ENCODE assay signal across 2 cellular contexts in the genomic region with DNA sequence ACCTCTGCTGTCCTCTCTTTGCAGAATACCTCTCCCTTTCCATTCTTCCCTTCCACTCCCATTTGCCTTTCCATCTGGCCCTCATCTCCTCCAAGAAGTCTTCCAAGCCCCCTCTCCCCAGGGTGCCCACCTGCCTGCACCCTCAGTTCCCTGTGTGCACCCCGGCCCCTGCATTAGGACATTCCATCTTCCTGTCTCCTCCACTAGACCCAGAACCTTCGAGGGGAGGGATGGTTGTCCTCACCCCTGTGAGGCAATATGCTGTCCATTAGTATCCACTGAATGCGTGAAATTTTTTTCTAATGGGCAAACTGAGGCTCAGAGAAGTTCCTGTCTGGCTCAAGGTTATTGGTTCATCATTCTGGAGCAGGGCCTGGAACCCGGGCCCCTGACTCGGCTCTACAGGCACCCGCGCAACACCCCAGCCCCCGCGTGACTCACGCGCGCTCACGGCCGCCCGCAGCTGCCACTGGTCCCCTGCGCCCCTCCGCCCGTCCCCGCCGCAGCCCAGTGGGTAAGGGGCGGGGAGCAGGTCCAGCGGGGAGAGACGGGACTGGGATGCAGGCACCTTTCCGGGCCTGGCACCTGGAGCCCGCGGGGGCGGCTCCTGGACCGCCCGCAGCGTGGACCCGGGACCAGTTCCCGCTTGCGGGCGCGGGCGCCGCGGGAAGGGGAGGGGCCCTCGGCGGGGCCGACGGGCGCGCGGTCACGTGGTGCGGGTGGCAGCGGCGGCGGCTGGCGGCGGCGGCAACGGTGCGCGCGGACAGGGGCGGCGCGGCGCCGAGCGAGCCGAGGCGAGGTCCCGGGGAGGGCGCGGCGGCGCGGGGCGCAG.
TF ChIP-seq lines count a peak whose summit lies in the region.

No MANE protein-coding gene starts in this region.

TF ChIP-seq in HCT116, 20 proteins besides CTCF, POLR2A, EP300 and RAD21:
- TF ChIP-seq YY1 (IDR thresholded peaks at IDR 0.05; ENCODE audit: extremely low read depth, insufficient replicate concordance, low read depth, low read length) = no peak
- TF ChIP-seq POLR2AphosphoS5 (IDR thresholded peaks at IDR 0.05; ENCODE audit: low read depth, low read length) = peak; percentile 32; the same call in 1 of the 2 replicates
- TF ChIP-seq REST (IDR thresholded peaks at IDR 0.05; ENCODE audit: low read depth) = no peak
- no peak for TF ChIP-seq EZH2 (IDR thresholded peaks at IDR 0.05)
TF ChIP-seq in HCT116: peak in this region for 1.

TF ChIP-seq in HepG2, 621 proteins besides CTCF, POLR2A, EP300 and RAD21:
- TF ChIP-seq ZBTB14 (CRISPR knock-in tag; IDR thresholded peaks at IDR 0.05) = 0 out of 2 replicates have a peak, but pooled peaks have one; percentile 27
- no peak for TF ChIP-seq RXRA (CRISPR knock-in tag; IDR thresholded peaks at IDR 0.05)
